ENCODE assay signal across 25 cellular contexts in the genomic region with DNA sequence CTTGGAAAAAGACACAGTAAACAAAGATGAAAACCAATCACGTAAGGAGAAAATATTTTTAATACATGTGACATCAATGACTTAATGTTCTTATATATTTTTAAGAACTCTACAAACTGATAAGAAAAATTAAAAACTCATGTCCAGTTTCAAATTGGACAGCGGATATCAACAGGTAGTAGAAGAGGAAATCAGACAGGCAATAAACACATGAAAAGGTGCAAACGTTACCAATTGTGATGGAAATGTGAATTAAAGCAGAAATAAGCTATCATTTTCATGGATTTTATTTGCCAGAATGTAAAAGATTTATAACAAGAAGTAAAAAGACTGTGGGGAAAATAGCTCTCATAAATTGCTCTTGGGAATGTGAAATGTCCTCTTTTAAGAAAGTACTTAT.
"Had no signal": no experiment of that assay in that cellular context is flagged by ENCODE, and none has a peak within 500 bp of the region (broad histone marks: within the 10 kb centered on the region; RNA-seq: fewer than 3 reads in every experiment).

No MANE protein-coding gene starts in this region.

- H3K27ac ChIP-seq: colonic mucosa, coronary artery, dorsolateral prefrontal cortex, epithelial cell of prostate, esophagus muscularis mucosa, esophagus squamous epithelium, foreskin keratinocyte, gastrocnemius medialis, gastroesophageal sphincter, heart left ventricle, heart right ventricle had no signal

- ATAC-seq: effector memory CD8-positive, alpha-beta T cell; esophagus mucosa; foreskin keratinocyte; gastrocnemius medialis; gastroesophageal sphincter; heart left ventricle; heart right ventricle had no signal

- H3K4me3 Mint-ChIP-seq: dendritic cell treated with granulocyte-macrophage colony-stimulating factor and Interleukin-4, amounts not matched to agents 40 ng/mL and 50 ng/mL, for 4 days; endodermal cell had no signal

- H3K36me3 ChIP-seq: colonic mucosa, esophagus muscularis mucosa, esophagus squamous epithelium, gastrocnemius medialis, gastroesophageal sphincter, heart left ventricle, heart right ventricle had no signal

- H3K4me3 ChIP-seq: colonic mucosa, coronary artery, dorsolateral prefrontal cortex, esophagus muscularis mucosa, esophagus squamous epithelium, gastrocnemius medialis, gastroesophageal sphincter, heart left ventricle, heart right ventricle had no signal

- H3K27me3 Mint-ChIP-seq: dendritic cell treated with granulocyte-macrophage colony-stimulating factor and Interleukin-4, amounts not matched to agents 40 ng/mL and 50 ng/mL, for 4 days; effector memory CD8-positive, alpha-beta T cell had no signal

- H3K9me3 Mint-ChIP-seq: dendritic cell treated with granulocyte-macrophage colony-stimulating factor and Interleukin-4, amounts not matched to agents 40 ng/mL and 50 ng/mL, for 4 days; effector memory CD8-positive, alpha-beta T cell; endodermal cell had no signal

- H3K9me3 ChIP-seq: colonic mucosa, esophagus muscularis mucosa, esophagus squamous epithelium, gastrocnemius medialis, gastroesophageal sphincter, heart left ventricle, heart right ventricle had no signal

- H3K4me1 ChIP-seq: colonic mucosa, foreskin keratinocyte, gastrocnemius medialis had no signal

- DNase-seq: colonic mucosa; cortex of kidney; dermis blood vessel endothelial cell; dorsolateral prefrontal cortex; effector CD4-positive, alpha-beta T cell; effector CD8-positive, alpha-beta T cell; effector memory CD4-positive, alpha-beta T cell; effector memory CD8-positive, alpha-beta T cell; endodermal cell; erythroblast; esophagus squamous epithelium; foreskin fibroblast; foreskin keratinocyte; foreskin melanocyte; gastrocnemius medialis; glutamatergic neuron; head of caudate nucleus; heart left ventricle; heart right ventricle had no signal

- H3K27me3 ChIP-seq: colonic mucosa, esophagus muscularis mucosa, gastrocnemius medialis, gastroesophageal sphincter, heart left ventricle, heart right ventricle had no signal

- H3K27ac Mint-ChIP-seq: dendritic cell treated with granulocyte-macrophage colony-stimulating factor and Interleukin-4, amounts not matched to agents 40 ng/mL and 50 ng/mL, for 4 days; effector memory CD8-positive, alpha-beta T cell; endodermal cell had no signal
